Comparison of ENCODE assay signal across 1 cellular context in genomic region chr10:70233109-70233938, GRCh38.
TF ChIP-seq lines count a peak whose summit lies in the region.

TSS of gene PPA1 (minus strand) at chr10:70233429. CDS start at chr10:70233327, 102 bp downstream.

TF ChIP-seq in WTC11, 78 proteins besides CTCF, POLR2A, EP300 and RAD21 (continued from another document):
- no peak for TF ChIP-seq AR (CRISPR knock-in tag; IDR thresholded peaks at IDR 0.05)
- no peak for TF ChIP-seq NR1H2 (CRISPR knock-in tag; IDR thresholded peaks at IDR 0.05)
- TF ChIP-seq MXD4 (CRISPR knock-in tag; IDR thresholded peaks at IDR 0.05; ENCODE audit: borderline replicate concordance) = no peak
- TF ChIP-seq FOXP4 (CRISPR knock-in tag; IDR thresholded peaks at IDR 0.05) = peak; percentile 45
- no peak for TF ChIP-seq PRRX2 (CRISPR knock-in tag; IDR thresholded peaks at IDR 0.05)
- TF ChIP-seq IRF2 (CRISPR knock-in tag; IDR thresholded peaks at IDR 0.05; ENCODE audit: borderline replicate concordance, low read depth) = no peak
- no peak for TF ChIP-seq ZNF232 (CRISPR knock-in tag; IDR thresholded peaks at IDR 0.05)
- peak; percentile 87 for TF ChIP-seq USF2 (CRISPR knock-in tag; IDR thresholded peaks at IDR 0.05)
- no peak for TF ChIP-seq GRHL2 (CRISPR knock-in tag; IDR thresholded peaks at IDR 0.05; ENCODE audit: insufficient replicate concordance, severe bottlenecking)
- TF ChIP-seq E2F4 (CRISPR knock-in tag; IDR thresholded peaks at IDR 0.05; ENCODE audit: borderline replicate concordance, low read depth) = no peak
- no peak for TF ChIP-seq EMX1 (CRISPR knock-in tag; IDR thresholded peaks at IDR 0.05)
